8 cellular contexts compared by ENCODE assay signal in the genomic region with DNA sequence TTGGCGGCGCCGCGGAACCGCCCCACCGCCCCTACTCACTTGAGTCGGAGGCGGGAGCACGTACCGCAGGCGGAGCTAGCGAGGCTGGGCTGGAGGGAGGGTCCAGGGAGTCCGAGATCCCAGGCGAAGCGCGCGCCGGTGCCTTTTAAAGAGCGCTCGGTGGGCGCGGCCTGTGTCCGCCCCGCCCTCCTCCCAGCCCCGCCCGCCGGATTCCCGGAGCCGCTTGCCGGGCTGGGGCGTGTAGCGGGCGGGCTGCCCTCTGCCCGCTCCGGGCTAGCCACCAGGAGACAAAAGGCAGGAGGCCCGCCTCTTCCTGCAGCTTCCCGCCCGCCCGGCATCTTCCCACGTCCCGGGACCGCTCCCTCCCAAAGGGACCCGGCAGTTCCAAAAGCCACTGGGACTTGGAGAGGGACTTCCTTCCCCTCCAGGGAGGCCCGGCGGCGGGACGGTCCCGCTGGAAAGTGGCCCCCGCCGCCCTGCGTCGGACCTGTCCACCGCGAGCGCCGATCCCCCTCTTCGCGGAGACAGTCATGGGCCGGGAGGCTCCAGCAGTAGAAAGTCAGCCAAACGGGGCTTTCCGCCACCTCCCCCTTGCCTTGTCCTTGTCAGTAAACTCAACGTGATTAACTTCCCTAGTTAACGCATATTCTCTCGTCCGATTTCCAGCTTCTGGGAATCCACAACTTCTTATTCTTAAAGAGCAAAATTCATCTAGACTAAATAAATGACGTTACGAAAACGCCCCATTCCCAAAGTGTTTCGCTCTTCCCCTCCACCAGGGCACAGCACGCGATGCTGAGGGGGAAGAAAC.
DNase-seq lines count a peak whose midpoint lies in the region; ATAC-seq and TF ChIP-seq lines count a peak whose summit lies in the region.

A gene (minus strand): TSS at position 121 of the 811 bp plus-strand sequence. CDS start 12,759 bp downstream, outside the sequence.

- ATAC-seq in GM19023 (IDR thresholded peaks at IDR 0.05; ENCODE audit: unreplicated experiment) (peak; percentile 90), HG03175 (IDR thresholded peaks at IDR 0.05; ENCODE audit: unreplicated experiment) (peak; percentile 85)

- peak; percentile 15; the same call in 1 of the 2 replicates for TF ChIP-seq CTCF in AG09319 (IDR thresholded peaks at IDR 0.05; ENCODE audit: low read depth, low read length)

- peak; percentile 77 for DNase-seq in AG09319 (ENCODE audit: extremely low read depth, low read depth)
- DNase-seq in NCI-H446 treated with DMSO at 0.1 percent for 48 hours (lab: John Stamatoyannopoulos, UW): peak; percentile 81
- DNase-seq in activated CD4-positive, alpha-beta T cell treated with anti-CD3 and anti-CD28 coated beads for 4 hours: peak; percentile 43 to 47
- peak; percentile 88 for DNase-seq in dedifferentiated amniotic fluid mesenchymal stem cell (ENCODE audit: extremely low spot score)
- DNase-seq in left kidney (ENCODE audit: low read depth, low spot score): peak; percentile 97
- peak; percentile 61 to 84 for DNase-seq in stimulated activated CD4-positive, alpha-beta T cell treated with anti-CD3 and anti-CD28 coated beads, Interleukin-2, amount 100 ng/mL, for 24 hours

Comparison
In these comparisons a context has a peak if more than half of its experiments do, and no peak if none do; other contexts are left out.
1. Peak in every context shown above with its lines: DNase-seq and ATAC-seq.
2. DNase-seq: peak in every context shown above with its lines; median percentile 97 in left kidney; 88 in dedifferentiated amniotic fluid mesenchymal stem cell; 81 in NCI-H446 treated with DMSO at 0.1 percent for 48 hours; 77 in AG09319; 72 in stimulated activated CD4-positive, alpha-beta T cell treated with anti-CD3 and anti-CD28 coated beads, Interleukin-2, amount 100 ng/mL, for 24 hours; 45 in activated CD4-positive, alpha-beta T cell treated with anti-CD3 and anti-CD28 coated beads for 4 hours.